Comparison of ENCODE assay signal across 19 cellular contexts in the genomic region with DNA sequence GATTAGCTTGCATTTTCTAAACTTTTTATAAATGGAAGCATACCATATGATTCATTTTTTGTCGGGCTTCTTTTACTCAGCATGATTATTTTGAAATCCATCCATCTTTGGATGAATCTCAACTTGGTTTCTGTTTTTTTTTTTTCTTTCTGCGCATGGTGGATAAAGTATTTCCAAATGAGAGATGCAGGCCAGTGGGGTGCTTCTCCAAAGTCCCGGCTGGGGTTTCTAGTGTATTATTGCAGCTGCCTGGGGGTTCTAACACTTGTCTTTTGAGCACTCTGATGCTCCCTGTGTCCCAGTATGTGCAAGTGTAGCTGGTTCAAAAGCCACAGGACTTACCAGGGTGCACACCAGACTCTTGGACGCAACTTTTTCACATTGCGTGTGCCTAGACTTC.
DNase-seq lines count a peak whose midpoint lies in the region; ATAC-seq and TF ChIP-seq lines count a peak whose summit lies in the region.
"Had no signal": no experiment of that assay in that cellular context is flagged by ENCODE, and none has a peak within 500 bp of the region (broad histone marks: within the 10 kb centered on the region; RNA-seq: fewer than 3 reads in every experiment).

No MANE protein-coding gene starts in this region.

- H3K4me3 ChIP-seq in BLaER1 = no peak overlapping the region
- peak overlapping the region; percentile 61 for H3K4me3 ChIP-seq in adipocyte (ENCODE audit: low read length)
- no peak overlapping the region for H3K4me3 ChIP-seq in fibroblast of mammary gland (ENCODE audit: control insufficient read depth, low read depth, low read length)
- no peak overlapping the region for H3K4me3 ChIP-seq in skeletal muscle satellite cell (ENCODE audit: low read length)
- H3K4me3 ChIP-seq: A549 had no signal

- no peaks in the 10 kb centered on the region for H3K36me3 ChIP-seq in BLaER1
- H3K36me3 ChIP-seq in adipocyte (ENCODE audit: control insufficient read depth, insufficient read depth, low read length, severe bottlenecking) = no peaks in the 10 kb centered on the region
- H3K36me3 ChIP-seq in skeletal muscle satellite cell (ENCODE audit: insufficient read depth, low read length) = no peaks in the 10 kb centered on the region

- no peaks in the 10 kb centered on the region for H3K27me3 ChIP-seq in BLaER1
- no peaks in the 10 kb centered on the region for H3K27me3 ChIP-seq in adipocyte (replicated peaks; ENCODE audit: control insufficient read depth, insufficient read depth, low read length)
- peaks cover 3% of the 10 kb centered on the region for H3K27me3 ChIP-seq in skeletal muscle satellite cell (ENCODE audit: control insufficient read depth, insufficient read depth, low read length)

- H3K4me1 ChIP-seq in BLaER1 (peaks cover 67% of the 10 kb centered on the region), adipocyte (ENCODE audit: control insufficient read depth, insufficient read depth, low read length) (peaks cover 33% of the 10 kb centered on the region), skeletal muscle satellite cell (ENCODE audit: control insufficient read depth, insufficient read depth, low read length) (peaks cover 34% of the 10 kb centered on the region)
- H3K4me1 ChIP-seq: A549 had no signal

- no peak overlapping the region; the same call in 1 of the 2 replicates for H3K27ac ChIP-seq in BLaER1
- H3K27ac ChIP-seq: A549 had no signal

- no peaks in the 10 kb centered on the region for H4K20me1 ChIP-seq in BLaER1

- DNase-seq in adipocyte (ENCODE audit: low read depth) = peak; percentile 82
- DNase-seq in fibroblast of mammary gland (ENCODE audit: low read depth) = peak; percentile 51
- DNase-seq in islet precursor cell = no peak
- DNase-seq in DMS 273 treated with DMSO at 0.1 percent for 48 hours (lab: John Stamatoyannopoulos, UW) = no peak
- DNase-seq in activated CD4-positive, CD25-positive, alpha-beta regulatory T cell treated with anti-CD3 and anti-CD28 coated beads, Interleukin-2, amount 50 U/mL, for 72 hours = no peak
- DNase-seq: AML-193; CD4-positive, alpha-beta memory T cell; DND-41; GF-D8; H9; Kasumi-1; NCI-H1930; NCI-H2171; NCI-H774; Right ventricle myocardium superior had no signal

- H3K9me3 ChIP-seq in BLaER1 (no peaks in the 10 kb centered on the region), adipocyte (ENCODE audit: control insufficient read depth, low read length) (no peaks in the 10 kb centered on the region), skeletal muscle satellite cell (replicated peaks; ENCODE audit: low read length) (no peaks in the 10 kb centered on the region)
- H3K9me3 ChIP-seq: A549 had no signal

- H3K4me2 ChIP-seq in BLaER1 = peak overlapping the region; percentile 96
- H3K4me2 ChIP-seq in skeletal muscle satellite cell (ENCODE audit: low read length) = peak overlapping the region; percentile 19
- H3K4me2 ChIP-seq: A549 had no signal

- no peak for TF ChIP-seq CTCF in fibroblast of mammary gland (conservative IDR thresholded peaks at IDR 0.05; ENCODE audit: control insufficient read depth, insufficient read depth, low read depth, low read length)

- H3K9ac ChIP-seq in BLaER1 = no peak overlapping the region
- no peak overlapping the region for H3K9ac ChIP-seq in adipocyte (ENCODE audit: low read length)
- H3K9ac ChIP-seq in skeletal muscle satellite cell (ENCODE audit: low read depth, low read length) = no peak overlapping the region

- no peak for ATAC-seq in GM19463 (IDR thresholded peaks at IDR 0.05; ENCODE audit: unreplicated experiment)
- ATAC-seq: A549 had no signal

Comparison
In these comparisons a context has a peak if more than half of its experiments do, and no peak if none do; other contexts are left out.
1. DNase-seq: peak in adipocyte (single experiment) and fibroblast of mammary gland (single experiment); none in islet precursor cell (single experiment), DMS 273 treated with DMSO at 0.1 percent for 48 hours (single experiment) and activated CD4-positive, CD25-positive, alpha-beta regulatory T cell treated with anti-CD3 and anti-CD28 coated beads, Interleukin-2, amount 50 U/mL, for 72 hours (single experiment).